9 cellular contexts compared by ENCODE assay signal in the genomic region with DNA sequence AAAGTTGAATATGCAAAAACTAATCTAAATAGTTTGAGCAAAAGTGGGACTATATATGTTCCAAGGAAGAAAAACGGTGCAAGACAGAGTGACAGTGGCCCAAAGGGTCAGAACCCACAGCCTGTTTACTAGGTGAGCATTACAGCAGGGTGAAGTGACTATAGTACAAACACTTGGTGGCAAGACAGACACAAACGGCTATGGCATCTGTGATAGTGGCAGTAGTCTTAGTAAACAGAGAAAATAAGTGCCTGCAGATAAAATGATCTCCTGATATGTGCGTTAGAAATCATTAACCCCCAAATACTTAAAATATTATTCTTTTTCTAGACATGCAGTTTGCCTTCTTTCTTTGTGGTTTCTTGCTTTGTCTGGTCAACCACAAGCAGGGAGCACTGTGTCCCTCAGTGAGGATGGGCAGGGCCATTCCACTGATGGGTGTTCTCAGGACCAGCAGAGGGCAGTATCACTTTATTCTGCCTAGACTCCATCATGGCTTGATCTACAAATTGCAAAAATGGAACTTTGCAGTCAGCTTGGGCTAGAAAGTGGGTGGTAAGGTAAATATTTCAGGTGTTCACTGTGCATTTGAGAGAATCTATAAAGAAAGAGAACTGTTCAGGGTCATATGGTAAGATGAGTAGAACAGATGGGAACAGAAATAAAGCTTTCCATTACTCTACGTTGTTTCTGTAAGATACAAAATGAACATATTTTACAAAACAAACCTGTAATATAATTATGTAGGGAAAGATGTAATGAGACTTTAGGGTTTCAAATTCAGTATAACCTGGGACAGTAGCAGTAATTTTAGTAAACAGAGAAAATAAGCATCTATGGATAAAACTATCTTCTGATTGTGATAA.
DNase-seq lines count a peak whose midpoint lies in the region; ATAC-seq, FAIRE-seq and TF ChIP-seq lines count a peak whose summit lies in the region.
"Had no signal": no experiment of that assay in that cellular context is flagged by ENCODE, and none has a peak within 500 bp of the region (broad histone marks: within the 10 kb centered on the region; RNA-seq: fewer than 3 reads in every experiment).

No MANE protein-coding gene starts in this region.

- no peak overlapping the region for H4K91ac ChIP-seq in H1 (replicated peaks; ENCODE audit: insufficient read length, low read length)

- no peaks in the 10 kb centered on the region; the same call in 1 of the 2 replicates for H3K23me2 ChIP-seq in H1 (ENCODE audit: low read depth, low read length)

- no peak overlapping the region for H3K9ac ChIP-seq in H1 (replicated peaks in 1 of 4; ENCODE audit: extremely low read depth in 1 of 4, low read depth in 3 of 4, low read length in 3 of 4)

- H4K20me1 ChIP-seq in H1 (replicated peaks in 1 of 2; ENCODE audit: control insufficient read depth in 1 of 2, insufficient read depth in 2 of 2, low read length in 2 of 2), result no peaks in the 10 kb centered on the region

- intact Hi-C loops in activated CD4-positive, alpha-beta T cell treated with anti-CD3 and anti-CD28 coated beads for 36 hours (cut with DNase I, micrococcal nuclease), result loop anchor here (1.0 to 10.0 kb wide), 7 partner anchors 103 to 461 kb away; no protein-coding TSS in a partner anchor
- intact Hi-C loops in mucosa of descending colon (cut with DNase I, micrococcal nuclease), result loop anchor here in 1 of 2 donors (10.0 kb wide), 1 partner anchor 113 kb away; no protein-coding TSS in a partner anchor
- intact Hi-C loops in testis (cut with DNase I; ENCODE audit: low total_unique reads), result no loop called here

- no peaks in the 10 kb centered on the region for H3K79me1 ChIP-seq in H1 (ENCODE audit: low read depth, low read length)

- H3K14ac ChIP-seq in H1 (ENCODE audit: insufficient read length), result no peak overlapping the region

- H3K36me3 ChIP-seq in BE2C (no peaks in the 10 kb centered on the region), H1 (ENCODE audit: control insufficient read depth in 2 of 4, insufficient read depth in 4 of 4, low read length in 3 of 4) (no peaks in the 10 kb centered on the region), mucosa of descending colon (ENCODE audit: low read depth) (no peaks in the 10 kb centered on the region), testis (ENCODE audit: low read depth, missing control alignments) (no peaks in the 10 kb centered on the region)

- no peaks in the 10 kb centered on the region for H3K9me3 ChIP-seq in BE2C
- no peaks in the 10 kb centered on the region for H3K9me3 ChIP-seq in H1 (ENCODE audit: insufficient read depth in 2 of 2, low read depth in 1 of 2, low read length in 1 of 2)
- no peaks in the 10 kb centered on the region for H3K9me3 ChIP-seq in mucosa of descending colon
- no peaks in the 10 kb centered on the region for H3K9me3 ChIP-seq in testis

- H2BK20ac ChIP-seq in H1 (ENCODE audit: low read length), result no peak overlapping the region

- TF ChIP-seq POLR2A in H1 (IDR thresholded peaks at IDR 0.05; ENCODE audit: control extremely low read depth in 1 of 2, low read depth in 2 of 2, low read length in 2 of 2), result no peak
- TF ChIP-seq POLR2A in testis (IDR thresholded peaks at IDR 0.05), result no peak

- peak; percentile 91 for FAIRE-seq in H1 (lab: Jason Lieb, UNC)

- TF ChIP-seq RAD21 in H1 (IDR thresholded peaks at IDR 0.05 in 1 of 2, conservative IDR thresholded peaks at IDR 0.05 in 1 of 2; ENCODE audit: low read depth in 2 of 2, low read length in 2 of 2), result peak; percentile 86 to 87

- H3K27ac ChIP-seq in H1 (ENCODE audit: low read depth, low read length) (no peak overlapping the region), testis (no peak overlapping the region)

- no peak overlapping the region for H2AFZ ChIP-seq in H1 (ENCODE audit: low read length)

- H3K27me3 ChIP-seq in BE2C, result no peaks in the 10 kb centered on the region
- H3K27me3 ChIP-seq in H1 (replicated peaks in 1 of 4; ENCODE audit: control insufficient read depth in 3 of 4, extremely low read depth in 1 of 4, insufficient read depth in 3 of 4, low read length in 3 of 4), result no peaks in the 10 kb centered on the region
- no peaks in the 10 kb centered on the region for H3K27me3 ChIP-seq in testis

- no peak overlapping the region for H2BK15ac ChIP-seq in H1 (ENCODE audit: low read length)

- CTCF ChIA-PET in activated CD4-positive, alpha-beta T cell treated with anti-CD3 and anti-CD28 coated beads for 36 hours (lab: Charles Lee), result interaction anchor here (0.7 to 1.3 kb wide), 13 partner anchors 8 to 994 kb away, joined by 3 to 8 read pairs (median 3); no protein-coding TSS in a partner anchor
- CTCF ChIA-PET in H1 (lab: Charles Lee; ENCODE audit: partially characterized antibody), result interaction anchor here (0.7 to 3.5 kb wide), 23 partner anchors 8 to 504 kb away, joined by 3 to 23 read pairs (median 3); no protein-coding TSS in a partner anchor

- no peaks in the 10 kb centered on the region for H3K36me3 Mint-ChIP-seq in activated CD4-positive, alpha-beta T cell treated with anti-CD3 and anti-CD28 coated beads for 36 hours (ENCODE audit: low read depth)

- 63% methylated on average over 4 of the region's 4 CpGs; no CpG with 5 or more reads in 1 of the 2 experiments for WGBS in H1 (ENCODE audit: extremely low coverage in 1 of 2, insufficient coverage in 1 of 2, insufficient read length in 1 of 2, insufficient replicate concordance in 2 of 2, low coverage in 1 of 2, low lambda C conversion rate in 2 of 2, missing lambda C conversion rate in 1 of 2), 2 experiments
- WGBS in testis, 2 donors, result 74 to 76% methylated on average over 4 of the region's 4 CpGs

- H2BK120ac ChIP-seq in H1 (replicated peaks; ENCODE audit: low read depth, low read length), result no peak overlapping the region

- no peaks in the 10 kb centered on the region for H3K9me3 Mint-ChIP-seq in activated CD4-positive, alpha-beta T cell treated with anti-CD3 and anti-CD28 coated beads for 36 hours (ENCODE audit: low read depth)

- peak overlapping the region; percentile 13; the same call in 1 of the 2 replicates for H2BK5ac ChIP-seq in H1 (ENCODE audit: low read depth, low read length)

- no peak for TF ChIP-seq EP300 in H1 (IDR thresholded peaks at IDR 0.05; ENCODE audit: borderline replicate concordance in 1 of 2, low read depth in 2 of 2, low read length in 2 of 2)

- H3K4me1 Mint-ChIP-seq in activated CD4-positive, alpha-beta T cell treated with anti-CD3 and anti-CD28 coated beads for 36 hours, result peaks cover 23% of the 10 kb centered on the region

- no peak overlapping the region for H3K23ac ChIP-seq in H1 (ENCODE audit: insufficient read length)

- no peak overlapping the region for H3K4me3 ChIP-seq in BE2C (ENCODE audit: low read depth, low read length)
- no peak overlapping the region for H3K4me3 ChIP-seq in H1 (ENCODE audit: extremely low read depth in 1 of 4, insufficient read depth in 2 of 4, low read depth in 3 of 4, low read length in 4 of 4)
- H3K4me3 ChIP-seq in mucosa of descending colon, result no peak overlapping the region
- H3K4me3 ChIP-seq in testis, result no peak overlapping the region
- H3K4me3 ChIP-seq: SK-N-MC had no signal

- POLR2A ChIA-PET in activated CD4-positive, alpha-beta T cell treated with anti-CD3 and anti-CD28 coated beads for 36 hours (lab: Charles Lee), result no interaction called here
- POLR2A ChIA-PET in H1 (lab: Charles Lee; ENCODE audit: partially characterized antibody), result no interaction called here

- no peak overlapping the region for H4K5ac ChIP-seq in H1 (ENCODE audit: insufficient read length, low read depth, low read length)

- no peak overlapping the region for H3K27ac Mint-ChIP-seq in activated CD4-positive, alpha-beta T cell treated with anti-CD3 and anti-CD28 coated beads for 36 hours

- no peak overlapping the region for H2AK5ac ChIP-seq in H1 (ENCODE audit: low read depth, low read length)

- no peak overlapping the region for H3K4ac ChIP-seq in H1 (replicated peaks; ENCODE audit: insufficient read length, low read depth, low read length)

- H3K79me2 ChIP-seq in H1 (ENCODE audit: control insufficient read depth in 1 of 2, insufficient read depth in 2 of 2, low read length in 2 of 2), result no peaks in the 10 kb centered on the region

- TF ChIP-seq CTCF in BE2C (IDR thresholded peaks at IDR 0.05; ENCODE audit: low read depth, low read length) (peak; percentile 75), H1 (IDR thresholded peaks at IDR 0.05; ENCODE audit: control extremely low read depth in 1 of 3, insufficient read depth in 1 of 3, low read depth in 1 of 3, low read length in 3 of 3) (peak; percentile 84 to 91 (median 87)), mucosa of descending colon (IDR thresholded peaks at IDR 0.05) (peak; percentile 49), testis (IDR thresholded peaks at IDR 0.05) (peak; percentile 38 to 69 (median 47))

- DNase-seq in BE2C (peak; percentile 46), NCI-H2227 treated with DMSO at 0.1 percent for 48 hours (lab: John Stamatoyannopoulos, UW) (peak; percentile 25), H1 (ENCODE audit: low read depth in 1 of 2, low spot score in 2 of 2) (peak in 1 of 2 experiments; percentile 67), mucosa of descending colon (peak in 2 of 3 donors; percentile 39 to 81), testis (peak; percentile 70)
- peak; percentile 71 for DNase-seq in activated CD4-positive, alpha-beta T cell treated with anti-CD3 and anti-CD28 coated beads for 36 hours

- H3K4me1 ChIP-seq in BE2C, result no peaks in the 10 kb centered on the region
- peaks cover 3 to 21% (median 13%) of the 10 kb centered on the region in 4 experiments; a peak in 5 of 7 replicates for H3K4me1 ChIP-seq in H1 (replicated peaks in 1 of 4; ENCODE audit: control insufficient read depth in 3 of 4, insufficient read depth in 4 of 4, low read length in 3 of 4)
- no peaks in the 10 kb centered on the region for H3K4me1 ChIP-seq in mucosa of descending colon (ENCODE audit: low read depth)
- H3K4me1 ChIP-seq in testis, result no peaks in the 10 kb centered on the region

- no peaks in the 10 kb centered on the region for H3K27me3 Mint-ChIP-seq in activated CD4-positive, alpha-beta T cell treated with anti-CD3 and anti-CD28 coated beads for 36 hours

- H3K56ac ChIP-seq in H1 (replicated peaks; ENCODE audit: insufficient read length, low read depth, low read length), result no peak overlapping the region

- no peak overlapping the region for H4K8ac ChIP-seq in H1 (ENCODE audit: extremely low read depth, insufficient read depth, low read length)

- peak; percentile 83 for ATAC-seq in GM18867 (IDR thresholded peaks at IDR 0.05; ENCODE audit: unreplicated experiment)
- peak; percentile 85 for ATAC-seq in HG03095 (IDR thresholded peaks at IDR 0.05; ENCODE audit: unreplicated experiment)
- peak; percentile 74 for ATAC-seq in activated CD4-positive, alpha-beta T cell treated with anti-CD3 and anti-CD28 coated beads for 36 hours
- ATAC-seq in mucosa of descending colon, result peak; percentile 93

- no peak overlapping the region; the same call in 1 of the 2 replicates for H2BK12ac ChIP-seq in H1 (ENCODE audit: low read depth, low read length)

- no peak overlapping the region for H3K18ac ChIP-seq in H1 (ENCODE audit: extremely low read depth, low read length)

- no peak overlapping the region for H3K4me3 Mint-ChIP-seq in activated CD4-positive, alpha-beta T cell treated with anti-CD3 and anti-CD28 coated beads for 36 hours

- H3K4me2 ChIP-seq in H1 (ENCODE audit: insufficient read depth in 1 of 2, low read depth in 2 of 2, low read length in 2 of 2), result no peak overlapping the region

TF ChIP-seq in H1, 55 proteins besides CTCF, POLR2A, EP300 and RAD21 (continues in another document):
- 0 out of 2 replicates have a peak, but pooled peaks have one; percentile 11 for TF ChIP-seq TEAD4 (IDR thresholded peaks at IDR 0.05; ENCODE audit: low read depth, low read length)
